In the genomic region with DNA sequence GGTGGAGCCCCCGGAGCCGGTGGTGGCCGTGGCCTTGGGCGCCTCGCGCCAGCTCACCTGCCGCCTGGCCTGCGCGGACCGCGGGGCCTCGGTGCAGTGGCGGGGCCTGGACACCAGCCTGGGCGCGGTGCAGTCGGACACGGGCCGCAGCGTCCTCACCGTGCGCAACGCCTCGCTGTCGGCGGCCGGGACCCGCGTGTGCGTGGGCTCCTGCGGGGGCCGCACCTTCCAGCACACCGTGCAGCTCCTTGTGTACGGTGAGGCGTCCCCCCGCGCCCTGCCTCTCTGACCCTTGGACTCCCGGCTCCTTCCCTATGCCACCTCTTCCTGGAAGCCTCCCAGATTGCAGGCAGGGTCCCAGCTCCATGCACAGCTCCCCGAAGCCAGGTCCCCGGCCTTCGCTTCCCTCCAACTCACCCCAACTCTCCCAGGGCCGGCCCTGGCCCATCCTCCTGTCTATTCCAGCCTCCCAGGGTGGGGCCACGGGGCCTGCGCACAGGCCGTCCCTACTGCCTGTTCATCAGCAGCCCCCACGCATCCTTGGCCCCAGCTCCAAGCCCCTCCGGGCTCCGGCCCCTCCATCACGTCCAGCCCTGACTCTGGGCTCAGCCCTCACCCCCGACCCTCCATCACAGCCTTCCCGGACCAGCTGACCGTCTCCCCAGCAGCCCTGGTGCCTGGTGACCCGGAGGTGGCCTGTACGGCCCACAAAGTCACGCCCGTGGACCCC, we compare ENCODE assay signal across 15 cellular contexts. TPM values are rescaled to one million over a fixed set of nuclear protein-coding genes. Genes with fewer than 3 reads are reported as not detected.
DNase-seq lines count a peak whose midpoint lies in the region; ATAC-seq, FAIRE-seq and TF ChIP-seq lines count a peak whose summit lies in the region.
"Had no signal": no experiment of that assay in that cellular context is flagged by ENCODE, and none has a peak within 500 bp of the region (broad histone marks: within the 10 kb centered on the region; RNA-seq: fewer than 3 reads in every experiment).

No MANE protein-coding gene starts in this region.

- H3K14ac ChIP-seq in H1 (ENCODE audit: insufficient read length): no peak overlapping the region

- ATAC-seq in GM19023 (IDR thresholded peaks at IDR 0.05; ENCODE audit: unreplicated experiment): no peak
- ATAC-seq in GM18520 (IDR thresholded peaks at IDR 0.05; ENCODE audit: unreplicated experiment): no peak
- ATAC-seq: left lung had no signal

- peaks cover 14% of the 10 kb centered on the region for H3K4me1 Mint-ChIP-seq in Caco-2 (ENCODE audit: low read depth, unreplicated experiment)
- peaks cover 4% of the 10 kb centered on the region for H3K4me1 Mint-ChIP-seq in nephron

- H2BK120ac ChIP-seq in H1 (replicated peaks; ENCODE audit: low read depth, low read length): no peak overlapping the region

- DNase-seq in Caco-2 (no peak), HuH-7.5 (ENCODE audit: low spot score) (peak; percentile 34), H1 (ENCODE audit: low read depth in 1 of 2, low spot score in 2 of 2) (peak in 1 of 2 experiments; percentile 63), putamen (ENCODE audit: low spot score) (no peak), D721Med (ENCODE audit: insufficient read length, low spot score) (no peak)
- DNase-seq: NCI-H1105 treated with DMSO at 0.1 percent for 48 hours, SHP77 had no signal

- H3K4me3 Mint-ChIP-seq in Caco-2 (ENCODE audit: unreplicated experiment) (peak overlapping the region; percentile 66), nephron (peak overlapping the region in 2 of 3 experiments; percentile 50 to 66)

- POLR2A ChIA-PET in Caco-2 (lab: Charles Lee): no interaction called here
- POLR2A ChIA-PET in H1 (lab: Charles Lee; ENCODE audit: partially characterized antibody): interaction anchor here (0.6 to 2.8 kb wide), 10 partner anchors 8 to 102 kb away, joined by 3 to 8 read pairs (median 4); partner anchors contain the start of gene CDC34

- peaks cover 5% of the 10 kb centered on the region for H3K27me3 Mint-ChIP-seq in Caco-2 (ENCODE audit: insufficient read depth, unreplicated experiment)
- H3K27me3 Mint-ChIP-seq in nephron (ENCODE audit: low read depth): peaks cover 53% of the 10 kb centered on the region

- H2AK5ac ChIP-seq in H1 (ENCODE audit: low read depth, low read length): no peak overlapping the region

- H2BK12ac ChIP-seq in H1 (ENCODE audit: low read depth, low read length): peak overlapping the region; percentile 68; the same call in 1 of the 2 replicates

- H4K91ac ChIP-seq in H1 (replicated peaks; ENCODE audit: insufficient read length, low read length): no peak overlapping the region

- H3K56ac ChIP-seq in H1 (replicated peaks; ENCODE audit: insufficient read length, low read depth, low read length): no peak overlapping the region

- no peak for TF ChIP-seq POLR2A in H1 (IDR thresholded peaks at IDR 0.05; ENCODE audit: control extremely low read depth in 1 of 2, low read depth in 2 of 2, low read length in 2 of 2)

- H2BK5ac ChIP-seq in H1 (ENCODE audit: low read depth, low read length): no peak overlapping the region

- CTCF ChIA-PET in Caco-2 (lab: Charles Lee): interaction anchor here (0.6 to 1.6 kb wide), 3 partner anchors 9 to 755 kb away, joined by 3 to 9 read pairs (median 4); no protein-coding TSS in a partner anchor
- CTCF ChIA-PET in H1 (lab: Charles Lee; ENCODE audit: partially characterized antibody): interaction anchor here (0.6 to 1.5 kb wide), 6 partner anchors 9 to 208 kb away, joined by 3 to 15 read pairs (median 4); partner anchors contain the start of gene TPGS1

- no peak overlapping the region for H2BK20ac ChIP-seq in H1 (ENCODE audit: low read length)

- H3K27ac Mint-ChIP-seq in Caco-2 (ENCODE audit: unreplicated experiment) (no peak overlapping the region), nephron (no peak overlapping the region)
- H3K27ac Mint-ChIP-seq: activated T-helper 2 cell treated with anti-CD3 and anti-CD28 coated beads, Interferon-gamma antibody, Interleukin-2, Interleukin-4, amounts not matched to agents 10 μg/mL and 5 μg/mL and 100 μg/mL, durations not matched to agents 14 hours and 24 hours and 36 hours had no signal

- H3K18ac ChIP-seq in H1 (ENCODE audit: extremely low read depth, low read length): peak overlapping the region; percentile 60

- H3K4me1 ChIP-seq in Caco-2: no peaks in the 10 kb centered on the region; the same call in 1 of the 2 replicates
- H3K4me1 ChIP-seq in H1 (replicated peaks in 1 of 4; ENCODE audit: control insufficient read depth in 3 of 4, insufficient read depth in 4 of 4, low read length in 3 of 4): peaks cover 0 to 13% (median 8%) of the 10 kb centered on the region in 4 experiments; a peak in 5 of 7 replicates

- no peak overlapping the region for H4K5ac ChIP-seq in H1 (ENCODE audit: insufficient read length, low read depth, low read length)

- TF ChIP-seq EP300 in H1 (IDR thresholded peaks at IDR 0.05; ENCODE audit: borderline replicate concordance in 1 of 2, low read depth in 2 of 2, low read length in 2 of 2): no peak

- no peak overlapping the region for H3K9ac ChIP-seq in H1 (replicated peaks in 1 of 4; ENCODE audit: extremely low read depth in 1 of 4, low read depth in 3 of 4, low read length in 3 of 4)

- no TSS peak for BruUV-seq in Caco-2 (replicated peaks; lab: Mats Ljungman, UMichigan)

- intact Hi-C loops in Caco-2 (cut with micrococcal nuclease; ENCODE audit: unreplicated experiment): no loop called here

- WGBS in H1 (ENCODE audit: extremely low coverage in 1 of 2, insufficient coverage in 1 of 2, insufficient read length in 1 of 2, insufficient replicate concordance in 2 of 2, low coverage in 1 of 2, low lambda C conversion rate in 2 of 2, missing lambda C conversion rate in 1 of 2), 2 experiments: 8% methylated on average over 17 of the region's 55 CpGs; no CpG with 5 or more reads in 1 of the 2 experiments

- peak overlapping the region; percentile 80 to 98 for H3K4me2 ChIP-seq in H1 (ENCODE audit: insufficient read depth in 1 of 2, low read depth in 2 of 2, low read length in 2 of 2)

- no peak overlapping the region for H3K4ac ChIP-seq in H1 (replicated peaks; ENCODE audit: insufficient read length, low read depth, low read length)

- H3K9me3 Mint-ChIP-seq in Caco-2 (ENCODE audit: unreplicated experiment) (peaks cover 11% of the 10 kb centered on the region), nephron (no peaks in the 10 kb centered on the region)

- H3K27ac ChIP-seq in H1 (ENCODE audit: low read depth, low read length): no peak overlapping the region
- H3K27ac ChIP-seq: HL-60, left lung had no signal

- peak overlapping the region; percentile 29; the same call in 1 of the 2 replicates for H2BK15ac ChIP-seq in H1 (ENCODE audit: low read length)

- H3K79me1 ChIP-seq in H1 (ENCODE audit: low read depth, low read length): no peaks in the 10 kb centered on the region

- H2AFZ ChIP-seq in H1 (ENCODE audit: low read length): no peak overlapping the region; the same call in 1 of the 2 replicates

- H3K79me2 ChIP-seq in H1 (ENCODE audit: control insufficient read depth in 1 of 2, insufficient read depth in 2 of 2, low read length in 2 of 2): no peaks in the 10 kb centered on the region

- peak overlapping the region; percentile 40 for H3K4me3 ChIP-seq in Caco-2 (ENCODE audit: low read depth, low read length)
- peak overlapping the region; percentile 31 to 74 (median 50) for H3K4me3 ChIP-seq in H1 (ENCODE audit: extremely low read depth in 1 of 4, insufficient read depth in 2 of 4, low read depth in 3 of 4, low read length in 4 of 4)
- H3K4me3 ChIP-seq: left lung had no signal

- H3K36me3 Mint-ChIP-seq in Caco-2 (ENCODE audit: insufficient read depth, unreplicated experiment): peaks cover 11% of the 10 kb centered on the region
- H3K36me3 Mint-ChIP-seq in nephron (ENCODE audit: low read depth): peaks cover 4% of the 10 kb centered on the region

- H3K36me3 ChIP-seq in Caco-2 (ENCODE audit: control insufficient read depth, insufficient read depth, low read length) (no peaks in the 10 kb centered on the region), H1 (ENCODE audit: control insufficient read depth in 2 of 4, insufficient read depth in 4 of 4, low read length in 3 of 4) (peaks cover 0 to 3% (median 0%) of the 10 kb centered on the region in 4 experiments; a peak in 1 of 8 replicates)
- H3K36me3 ChIP-seq: left lung had no signal

- peaks cover 0 to 7% of the 10 kb centered on the region in 2 experiments for H4K20me1 ChIP-seq in H1 (replicated peaks in 1 of 2; ENCODE audit: control insufficient read depth in 1 of 2, insufficient read depth in 2 of 2, low read length in 2 of 2)

- TF ChIP-seq RAD21 in H1 (IDR thresholded peaks at IDR 0.05 in 1 of 2, conservative IDR thresholded peaks at IDR 0.05 in 1 of 2; ENCODE audit: low read depth in 2 of 2, low read length in 2 of 2): no peak

- H3K27me3 ChIP-seq in Caco-2 (replicated peaks; ENCODE audit: control insufficient read depth, insufficient read depth, low read length): no peaks in the 10 kb centered on the region
- H3K27me3 ChIP-seq in H1 (replicated peaks in 1 of 4; ENCODE audit: control insufficient read depth in 3 of 4, extremely low read depth in 1 of 4, insufficient read depth in 3 of 4, low read length in 3 of 4): peaks cover 19 to 26% (median 22%) of the 10 kb centered on the region in 4 experiments

- TF ChIP-seq CTCF in Caco-2 (IDR thresholded peaks at IDR 0.05; ENCODE audit: insufficient read depth in 1 of 2, low read depth in 1 of 2, low read length in 1 of 2, severe bottlenecking in 1 of 2, unreplicated experiment in 1 of 2): no peak
- no peak for TF ChIP-seq CTCF in H1 (IDR thresholded peaks at IDR 0.05; ENCODE audit: control extremely low read depth in 1 of 3, insufficient read depth in 1 of 3, low read depth in 1 of 3, low read length in 3 of 3)
- TF ChIP-seq CTCF in nephron (IDR thresholded peaks at IDR 0.05; ENCODE audit: unreplicated experiment in 3 of 3): no peak
- no peak for TF ChIP-seq CTCF in D721Med (IDR thresholded peaks at IDR 0.05; ENCODE audit: insufficient read depth, missing control alignments)

- no peak overlapping the region for H3K23ac ChIP-seq in H1 (ENCODE audit: insufficient read length)

- H3K9me3 ChIP-seq in Caco-2: no peaks in the 10 kb centered on the region
- no peaks in the 10 kb centered on the region for H3K9me3 ChIP-seq in H1 (ENCODE audit: insufficient read depth in 2 of 2, low read depth in 1 of 2, low read length in 1 of 2)
- H3K9me3 ChIP-seq: left lung had no signal

- peaks cover 10% of the 10 kb centered on the region; the same call in 1 of the 2 replicates for H3K23me2 ChIP-seq in H1 (ENCODE audit: low read depth, low read length)

- H4K8ac ChIP-seq in H1 (ENCODE audit: extremely low read depth, insufficient read depth, low read length): peak overlapping the region; percentile 68

- FAIRE-seq in H1 (lab: Jason Lieb, UNC): no peak
- FAIRE-seq in D721Med (lab: Jason Lieb, UNC): no peak
- FAIRE-seq: GM12892 had no signal

RNA-seq across cellular contexts. Expression of gene MADCAM1, which starts 1.7 kb away (rescaled TPM):
- total RNA-seq in Caco-2 (2022): 0.73 and 1.3 TPM in 2 replicates
- 3.0 and 3.1 TPM in 2 replicates for total RNA-seq in H1 (2021; fragmentation: NEBNext Ultra II Directional; extraction: Animal tissue kit (Norgen Biotek cat#: 25700))
- 2.3 and 5.3 TPM in 2 replicates for polyA plus RNA-seq in H1 (2011; rRNA removed)
- 2.9 TPM for polyA plus RNA-seq in H1 (2011; cell fraction: cytosol; rRNA removed)
- polyA plus RNA-seq in H1 (2011; cell fraction: nucleus; rRNA removed): 6.2 TPM
- 1.3 to 3.4 TPM (median 2.3 TPM) in 4 replicates for polyA plus RNA-seq in H1 (2012, experiment 1 of 2)
- 1.0 TPM for polyA plus RNA-seq in H1 (2012, experiment 2 of 2)
- polyA plus RNA-seq in H1 (2013, experiment 1 of 2): 2.6 TPM
- polyA plus RNA-seq in H1 (2013, experiment 2 of 2): 2.6 TPM
- 0.44 and 0.57 TPM in 2 replicates for polyA minus RNA-seq in H1 (2011; rRNA and poly(A)+ RNA removed)
- polyA minus RNA-seq in H1 (2011; cell fraction: cytosol; rRNA and poly(A)+ RNA removed): 3.5 TPM
- polyA minus RNA-seq in H1 (2011; cell fraction: nucleus; rRNA and poly(A)+ RNA removed): 1.9 TPM
- total RNA-seq: NCI-H460 had no signal

RNA-seq across cellular contexts. Expression of gene TPGS1, which starts 9.3 kb away (rescaled TPM):
- total RNA-seq in Caco-2 (2022): 11.5 and 14.9 TPM in 2 replicates
- 9.1 and 10.2 TPM in 2 replicates for total RNA-seq in H1 (2021; fragmentation: NEBNext Ultra II Directional; extraction: Animal tissue kit (Norgen Biotek cat#: 25700))
- 10.6 and 11.8 TPM in 2 replicates for polyA plus RNA-seq in H1 (2011; rRNA removed)
- 12.2 TPM for polyA plus RNA-seq in H1 (2011; cell fraction: cytosol; rRNA removed)
- 8.0 TPM for polyA plus RNA-seq in H1 (2011; cell fraction: nucleus; rRNA removed)
- 3.4 to 7.4 TPM (median 7.1 TPM) in 4 replicates for polyA plus RNA-seq in H1 (2012, experiment 1 of 2)
- 2.8 TPM for polyA plus RNA-seq in H1 (2012, experiment 2 of 2)
- 4.2 TPM for polyA plus RNA-seq in H1 (2013, experiment 1 of 2)
- polyA plus RNA-seq in H1 (2013, experiment 2 of 2): 4.2 TPM
- polyA minus RNA-seq in H1 (2011; rRNA and poly(A)+ RNA removed): 0.59 and 0.60 TPM in 2 replicates
- polyA minus RNA-seq in H1 (2011; cell fraction: cytosol; rRNA and poly(A)+ RNA removed): 3.4 TPM
- polyA minus RNA-seq in H1 (2011; cell fraction: nucleus; rRNA and poly(A)+ RNA removed): 6.8 TPM

RNA-seq across cellular contexts. Expression of gene CDC34, which starts 33.5 kb away (rescaled TPM):
- total RNA-seq in Caco-2 (2022): 129 and 133 TPM in 2 replicates
- 129 and 133 TPM in 2 replicates for total RNA-seq in H1 (2021; fragmentation: NEBNext Ultra II Directional; extraction: Animal tissue kit (Norgen Biotek cat#: 25700))
- polyA plus RNA-seq in H1 (2011; rRNA removed): 95.9 and 152 TPM in 2 replicates
- 118 TPM for polyA plus RNA-seq in H1 (2011; cell fraction: cytosol; rRNA removed)
- 164 TPM for polyA plus RNA-seq in H1 (2011; cell fraction: nucleus; rRNA removed)
- 96.1 to 118 TPM (median 105 TPM) in 4 replicates for polyA plus RNA-seq in H1 (2012, experiment 1 of 2)
- 88.6 TPM for polyA plus RNA-seq in H1 (2012, experiment 2 of 2)
- 91.1 TPM for polyA plus RNA-seq in H1 (2013, experiment 1 of 2)
- 90.3 TPM for polyA plus RNA-seq in H1 (2013, experiment 2 of 2)
- polyA minus RNA-seq in H1 (2011; rRNA and poly(A)+ RNA removed): 24.6 and 40.1 TPM in 2 replicates
- 50.3 TPM for polyA minus RNA-seq in H1 (2011; cell fraction: cytosol; rRNA and poly(A)+ RNA removed)
- polyA minus RNA-seq in H1 (2011; cell fraction: nucleus; rRNA and poly(A)+ RNA removed): 45.6 TPM

RNA-seq across cellular contexts. Expression of gene SHC2, which starts 37.2 kb away (rescaled TPM):
- 1.3 and 2.4 TPM in 2 replicates for total RNA-seq in Caco-2 (2022)
- total RNA-seq in H1 (2021; fragmentation: NEBNext Ultra II Directional; extraction: Animal tissue kit (Norgen Biotek cat#: 25700)): 3.5 and 4.4 TPM in 2 replicates
- polyA plus RNA-seq in H1 (2011; rRNA removed): 7.3 and 11.3 TPM in 2 replicates
- 8.0 TPM for polyA plus RNA-seq in H1 (2011; cell fraction: cytosol; rRNA removed)
- 43.5 TPM for polyA plus RNA-seq in H1 (2011; cell fraction: nucleus; rRNA removed)
- 4.7 to 7.8 TPM (median 6.4 TPM) in 4 replicates for polyA plus RNA-seq in H1 (2012, experiment 1 of 2)
- polyA plus RNA-seq in H1 (2012, experiment 2 of 2): 3.1 TPM
- polyA plus RNA-seq in H1 (2013, experiment 1 of 2): 2.3 TPM
- 2.4 TPM for polyA plus RNA-seq in H1 (2013, experiment 2 of 2)
- 2.3 and 3.7 TPM in 2 replicates for polyA minus RNA-seq in H1 (2011; rRNA and poly(A)+ RNA removed)
- 10.8 TPM for polyA minus RNA-seq in H1 (2011; cell fraction: cytosol; rRNA and poly(A)+ RNA removed)
- polyA minus RNA-seq in H1 (2011; cell fraction: nucleus; rRNA and poly(A)+ RNA removed): 5.7 TPM
- total RNA-seq: activated T-helper 2 cell treated with anti-CD3 and anti-CD28 coated beads, Interferon-gamma antibody, Interleukin-2, Interleukin-4, amounts not matched to agents 10 μg/mL and 5 μg/mL and 100 μg/mL, durations not matched to agents 14 hours and 24 hours and 36 hours had no signal

RNA-seq across cellular contexts. Expression of gene GZMM, which starts 45.8 kb away (rescaled TPM):
- 0.35 TPM in 1 of 2 replicates, not detected in the other for total RNA-seq in Caco-2 (2022)
- 0.32 and 0.59 TPM in 2 replicates for total RNA-seq in H1 (2021; fragmentation: NEBNext Ultra II Directional; extraction: Animal tissue kit (Norgen Biotek cat#: 25700))
- polyA plus RNA-seq in H1 (2011; rRNA removed): 0.09 and 0.19 TPM in 2 replicates
- polyA plus RNA-seq in H1 (2011; cell fraction: cytosol; rRNA removed): 0.26 TPM
- 0.91 TPM for polyA plus RNA-seq in H1 (2011; cell fraction: nucleus; rRNA removed)
- 0.20 to 0.40 TPM in 2 of 4 replicates, not detected in the others for polyA plus RNA-seq in H1 (2012, experiment 1 of 2)
- polyA plus RNA-seq in H1 (2012, experiment 2 of 2): 0.45 TPM
- 0.12 TPM for polyA plus RNA-seq in H1 (2013, experiment 1 of 2)
- 0.22 TPM for polyA plus RNA-seq in H1 (2013, experiment 2 of 2)
- polyA minus RNA-seq in H1 (2011; rRNA and poly(A)+ RNA removed): not detected in 2 replicates
- polyA minus RNA-seq in H1 (2011; cell fraction: cytosol; rRNA and poly(A)+ RNA removed): not detected
- not detected for polyA minus RNA-seq in H1 (2011; cell fraction: nucleus; rRNA and poly(A)+ RNA removed)
- total RNA-seq: NCI-H460 had no signal
